Comparison of ENCODE assay signal across 16 cellular contexts in the genomic region with DNA sequence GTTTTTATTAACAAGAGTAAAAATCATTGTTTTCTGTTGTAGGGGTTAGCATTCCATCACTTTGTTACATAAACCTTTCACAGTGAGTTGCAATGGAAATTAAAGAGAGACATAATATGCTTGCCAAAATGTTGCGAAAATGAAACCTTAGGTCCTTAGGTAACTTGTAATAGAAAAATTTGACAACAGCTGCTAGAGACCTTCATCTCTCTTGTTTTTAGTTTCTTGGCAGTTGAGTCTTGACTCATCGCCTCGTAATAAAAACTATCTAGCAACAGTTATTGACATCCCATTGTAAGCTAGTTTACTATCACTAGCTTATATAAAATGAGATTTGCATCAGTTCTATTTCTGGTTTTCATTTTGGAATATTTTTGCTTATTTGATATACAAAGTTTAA.
DNase-seq lines count a peak whose midpoint lies in the region; ATAC-seq and TF ChIP-seq lines count a peak whose summit lies in the region.
"Had no signal": no experiment of that assay in that cellular context is flagged by ENCODE, and none has a peak within 500 bp of the region (broad histone marks: within the 10 kb centered on the region; RNA-seq: fewer than 3 reads in every experiment).

No MANE protein-coding gene starts in this region.

- H3K27ac Mint-ChIP-seq in stimulated activated effector memory CD8-positive, alpha-beta T cell treated with anti-CD3 and anti-CD28 coated beads, Interleukin-12 subunit alpha, Interleukin-12 subunit beta, amount 100 ng/mL, for 72 hours: no peak overlapping the region
- H3K27ac Mint-ChIP-seq: B cell; CD4-positive, alpha-beta memory T cell had no signal

- H3K27ac ChIP-seq in A673 (ENCODE audit: low read depth, low read length, poor library complexity, severe bottlenecking): peak overlapping the region; percentile 94

- H3K27me3 ChIP-seq in A673 (replicated peaks; ENCODE audit: insufficient read depth, low read depth, low read length, poor library complexity): no peaks in the 10 kb centered on the region

- peaks cover 71% of the 10 kb centered on the region for H3K4me1 ChIP-seq in A673 (ENCODE audit: insufficient read depth, low read length, poor library complexity, severe bottlenecking)
- H3K4me1 ChIP-seq: HAP-1 had no signal

- no peaks in the 10 kb centered on the region for H3K9me3 Mint-ChIP-seq in stimulated activated effector memory CD8-positive, alpha-beta T cell treated with anti-CD3 and anti-CD28 coated beads, Interleukin-12 subunit alpha, Interleukin-12 subunit beta, amount 100 ng/mL, for 72 hours
- H3K9me3 Mint-ChIP-seq: CD4-positive, alpha-beta memory T cell had no signal

- no peak for DNase-seq in A673 (ENCODE audit: low spot score)
- DNase-seq in NCI-H446 treated with DMSO at 0.1 percent for 48 hours (lab: John Stamatoyannopoulos, UW): peak; percentile 22
- DNase-seq in choroid plexus epithelial cell (ENCODE audit: low read depth): peak; percentile 2
- peak; percentile 14 for DNase-seq in midbrain (lab: John Stamatoyannopoulos, UW)
- no peak for DNase-seq in stimulated activated effector memory CD8-positive, alpha-beta T cell treated with anti-CD3 and anti-CD28 coated beads, Interleukin-12 subunit alpha, Interleukin-12 subunit beta, amount 100 ng/mL, for 72 hours (ENCODE audit: low spot score in 2 of 2)
- no peak for DNase-seq in left lobe of liver (ENCODE audit: low spot score)
- no peak for DNase-seq in NCI-H748 (lab: John Stamatoyannopoulos, UW; ENCODE audit: unreplicated experiment)
- DNase-seq: C1 segment of cervical spinal cord; CD4-positive, alpha-beta memory T cell; DMS153; DMS79 treated with DMSO at 0.1 percent for 48 hours; EL had no signal

- H3K4me1 Mint-ChIP-seq in stimulated activated effector memory CD8-positive, alpha-beta T cell treated with anti-CD3 and anti-CD28 coated beads, Interleukin-12 subunit alpha, Interleukin-12 subunit beta, amount 100 ng/mL, for 72 hours: no peaks in the 10 kb centered on the region
- H3K4me1 Mint-ChIP-seq: B cell; CD4-positive, alpha-beta memory T cell had no signal

- BruUV-seq in A673 (replicated peaks; lab: Mats Ljungman, UMichigan): no TSS peak

- TF ChIP-seq CTCF in A673 (conservative IDR thresholded peaks at IDR 0.05; ENCODE audit: low read depth, low read length) (no peak), choroid plexus epithelial cell (conservative IDR thresholded peaks at IDR 0.05; ENCODE audit: low read depth, low read length) (no peak)

- POLR2A ChIA-PET in A673 (lab: Charles Lee; ENCODE audit: low non-redundant PET): no interaction called here

- no peaks in the 10 kb centered on the region for H3K9me3 ChIP-seq in A673 (ENCODE audit: low read depth, low read length, poor library complexity, severe bottlenecking)
- H3K9me3 ChIP-seq: HAP-1 had no signal

- no peaks in the 10 kb centered on the region for H3K36me3 ChIP-seq in A673 (ENCODE audit: insufficient read depth, low read length, poor library complexity, severe bottlenecking)
- H3K36me3 ChIP-seq: HAP-1 had no signal

- no peak overlapping the region for H3K4me3 Mint-ChIP-seq in stimulated activated effector memory CD8-positive, alpha-beta T cell treated with anti-CD3 and anti-CD28 coated beads, Interleukin-12 subunit alpha, Interleukin-12 subunit beta, amount 100 ng/mL, for 72 hours
- H3K4me3 Mint-ChIP-seq: B cell; CD4-positive, alpha-beta memory T cell had no signal

- no peak overlapping the region for H3K4me3 ChIP-seq in A673 (ENCODE audit: low read depth, low read length, poor library complexity, severe bottlenecking)
- H3K4me3 ChIP-seq in choroid plexus epithelial cell (ENCODE audit: low read depth, low read length): no peak overlapping the region
- H3K4me3 ChIP-seq: HAP-1 had no signal

- intact Hi-C loops in A673 (cut with micrococcal nuclease; ENCODE audit: unreplicated experiment): loop anchor here (10.0 kb wide), 1 partner anchor 1373 kb away; a partner anchor contains a TSS

- no peak for ATAC-seq in stimulated activated effector memory CD8-positive, alpha-beta T cell treated with anti-CD3 and anti-CD28 coated beads, Interleukin-12 subunit alpha, Interleukin-12 subunit beta, amount 100 ng/mL, for 72 hours
- ATAC-seq in GM18498 (IDR thresholded peaks at IDR 0.05; ENCODE audit: unreplicated experiment) (no peak), left lobe of liver (no peak)
- ATAC-seq: HepG2 had no signal

- CTCF ChIA-PET in A673 (lab: Charles Lee): no interaction called here

- H3K36me3 Mint-ChIP-seq in stimulated activated effector memory CD8-positive, alpha-beta T cell treated with anti-CD3 and anti-CD28 coated beads, Interleukin-12 subunit alpha, Interleukin-12 subunit beta, amount 100 ng/mL, for 72 hours: no peaks in the 10 kb centered on the region
- H3K36me3 Mint-ChIP-seq: CD4-positive, alpha-beta memory T cell had no signal

Comparison
In these comparisons a context has a peak if more than half of its experiments do, and no peak if none do; other contexts are left out.
1. DNase-seq: peak in NCI-H446 treated with DMSO at 0.1 percent for 48 hours (single experiment), choroid plexus epithelial cell (single experiment) and midbrain (single experiment); none in A673 (single experiment), stimulated activated effector memory CD8-positive, alpha-beta T cell treated with anti-CD3 and anti-CD28 coated beads, Interleukin-12 subunit alpha, Interleukin-12 subunit beta, amount 100 ng/mL, for 72 hours (0 of 2), left lobe of liver (single experiment) and NCI-H748 (single experiment).